In the genomic region with DNA sequence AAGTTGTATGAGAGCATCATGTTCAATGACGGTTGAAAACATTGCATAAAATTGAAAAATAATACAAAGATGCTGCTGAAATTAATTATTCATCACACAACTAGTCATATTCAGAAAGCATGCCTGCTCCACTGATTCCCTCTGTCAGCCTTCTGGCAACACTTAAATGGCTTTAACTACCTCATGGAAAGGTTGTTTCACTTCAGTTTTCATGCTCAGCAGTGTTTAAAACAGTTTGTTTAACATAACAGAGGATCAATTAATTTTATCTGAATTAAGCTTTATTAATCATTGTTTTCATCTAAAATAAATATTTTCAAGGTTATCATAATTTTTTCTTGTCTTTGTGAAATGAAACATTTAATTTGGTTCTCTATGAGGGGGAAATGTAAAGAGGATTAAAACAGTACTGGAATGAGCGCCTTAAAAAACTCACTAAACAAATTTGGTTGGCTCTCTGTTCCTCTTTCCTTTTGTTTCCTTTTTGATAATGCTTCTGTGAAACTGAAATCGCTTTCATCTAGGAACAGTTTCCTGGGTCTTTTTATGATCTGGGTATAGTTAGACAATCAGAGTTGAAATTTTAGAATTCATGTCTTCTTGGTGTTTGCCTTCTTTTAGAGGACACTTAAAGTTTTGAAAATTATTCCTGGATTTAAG, we compare ENCODE assay signal across 15 cellular contexts.
DNase-seq lines count a peak whose midpoint lies in the region; ATAC-seq, FAIRE-seq and TF ChIP-seq lines count a peak whose summit lies in the region.
"Had no signal": no experiment of that assay in that cellular context is flagged by ENCODE, and none has a peak within 500 bp of the region (broad histone marks: within the 10 kb centered on the region; RNA-seq: fewer than 3 reads in every experiment).

No MANE protein-coding gene starts in this region.

- no peaks in the 10 kb centered on the region for H3K36me3 ChIP-seq in right lobe of liver
- H3K36me3 ChIP-seq: cardiac muscle cell had no signal

- no peak for TF ChIP-seq CTCF in coronary artery (IDR thresholded peaks at IDR 0.05)
- no peak for TF ChIP-seq CTCF in right lobe of liver (IDR thresholded peaks at IDR 0.05)

- H3K4me3 ChIP-seq in coronary artery = no peak overlapping the region
- H3K4me3 ChIP-seq in right lobe of liver = no peak overlapping the region
- H3K4me3 ChIP-seq: cardiac muscle cell had no signal

- H3K36me3 Mint-ChIP-seq in activated T-helper 2 cell treated with anti-CD3 and anti-CD28 coated beads, Interferon-gamma antibody, Interleukin-2, Interleukin-4, amounts not matched to agents 10 μg/mL and 5 μg/mL and 100 μg/mL, durations not matched to agents 14 hours and 24 hours and 36 hours (ENCODE audit: low read depth) = no peaks in the 10 kb centered on the region
- H3K36me3 Mint-ChIP-seq: CD4-positive, alpha-beta memory T cell; immature natural killer cell; natural killer cell had no signal

- H3K9me3 Mint-ChIP-seq in activated T-helper 2 cell treated with anti-CD3 and anti-CD28 coated beads, Interferon-gamma antibody, Interleukin-2, Interleukin-4, amounts not matched to agents 10 μg/mL and 5 μg/mL and 100 μg/mL, durations not matched to agents 14 hours and 24 hours and 36 hours = no peaks in the 10 kb centered on the region
- H3K9me3 Mint-ChIP-seq: activated T-helper 17 cell treated with anti-CD3 and anti-CD28 coated beads, Interleukin-2, amount 50 U/mL, for 72 hours; natural killer cell had no signal

- no peaks in the 10 kb centered on the region for H3K4me1 Mint-ChIP-seq in activated T-helper 2 cell treated with anti-CD3 and anti-CD28 coated beads, Interferon-gamma antibody, Interleukin-2, Interleukin-4, amounts not matched to agents 10 μg/mL and 5 μg/mL and 100 μg/mL, durations not matched to agents 14 hours and 24 hours and 36 hours (ENCODE audit: low read depth)
- H3K4me1 Mint-ChIP-seq: activated T-helper 17 cell treated with anti-CD3 and anti-CD28 coated beads, Interleukin-2, amount 50 U/mL, for 72 hours; immature natural killer cell; natural killer cell had no signal

- no peak overlapping the region for H3K4me3 Mint-ChIP-seq in activated T-helper 2 cell treated with anti-CD3 and anti-CD28 coated beads, Interferon-gamma antibody, Interleukin-2, Interleukin-4, amounts not matched to agents 10 μg/mL and 5 μg/mL and 100 μg/mL, durations not matched to agents 14 hours and 24 hours and 36 hours (ENCODE audit: low read depth)
- H3K4me3 Mint-ChIP-seq: activated T-helper 17 cell treated with anti-CD3 and anti-CD28 coated beads, Interleukin-2, amount 50 U/mL, for 72 hours; CD4-positive, alpha-beta memory T cell; immature natural killer cell; natural killer cell had no signal

- peak; percentile 77 for ATAC-seq in GM21515 (IDR thresholded peaks at IDR 0.05; ENCODE audit: unreplicated experiment)
- ATAC-seq in HG03103 (IDR thresholded peaks at IDR 0.05; ENCODE audit: low read depth, unreplicated experiment) = peak; percentile 70
- no peak for ATAC-seq in right lobe of liver
- ATAC-seq: activated T-helper 17 cell treated with anti-CD3 and anti-CD28 coated beads, Interleukin-2, amount 50 U/mL, for 72 hours; natural killer cell had no signal

- intact Hi-C loops in right lobe of liver (cut with DNase I) = no loop called here
- intact Hi-C loops in activated T-helper 2 cell treated with anti-CD3 and anti-CD28 coated beads, Interferon-gamma antibody, Interleukin-2, Interleukin-4, amounts not matched to agents 10 μg/mL and 5 μg/mL and 100 μg/mL, durations not matched to agents 14 hours and 24 hours and 36 hours (cut with micrococcal nuclease) = no loop called here

- no peaks in the 10 kb centered on the region for H3K9me3 ChIP-seq in right lobe of liver

- peak; percentile 73 for FAIRE-seq in GM18507 (lab: Jason Lieb, UNC)
- FAIRE-seq: small intestine had no signal

- 47% methylated on average over 3 of the region's 3 CpGs for whole genome bisulfite sequencing in right lobe of liver (ENCODE audit: insufficient coverage, low coverage, low lambda C conversion rate, missing lambda C conversion rate)

- no peaks in the 10 kb centered on the region for H3K27me3 ChIP-seq in right lobe of liver
- H3K27me3 ChIP-seq: cardiac muscle cell had no signal

- H3K27me3 Mint-ChIP-seq in activated T-helper 2 cell treated with anti-CD3 and anti-CD28 coated beads, Interferon-gamma antibody, Interleukin-2, Interleukin-4, amounts not matched to agents 10 μg/mL and 5 μg/mL and 100 μg/mL, durations not matched to agents 14 hours and 24 hours and 36 hours (ENCODE audit: low read depth) = no peaks in the 10 kb centered on the region

- H3K4me1 ChIP-seq in right lobe of liver = no peaks in the 10 kb centered on the region

- no peak for TF ChIP-seq POLR2A in right lobe of liver (IDR thresholded peaks at IDR 0.05)

- H3K27ac ChIP-seq in coronary artery = no peak overlapping the region
- H3K27ac ChIP-seq in right lobe of liver = no peak overlapping the region
- H3K27ac ChIP-seq: cardiac muscle cell had no signal

- DNase-seq in GM18507 (ENCODE audit: extremely low spot score, insufficient read length, low read depth) (no peak), OCI-M1 (lab: John Stamatoyannopoulos, UW) (peak; percentile 55), coronary artery (ENCODE audit: low spot score) (no peak), A172 (ENCODE audit: low spot score) (no peak), right lobe of liver (no peak)
- no peak for DNase-seq in activated T-helper 2 cell treated with anti-CD3 and anti-CD28 coated beads, Interferon-gamma antibody, Interleukin-2, Interleukin-4, amounts not matched to agents 10 μg/mL and 5 μg/mL and 100 μg/mL, durations not matched to agents 14 hours and 24 hours and 36 hours (ENCODE audit: low spot score)
- DNase-seq: CD4-positive, alpha-beta memory T cell; immature natural killer cell; natural killer cell; NCI-H1694; small intestine had no signal

- no peak overlapping the region for H3K27ac Mint-ChIP-seq in activated T-helper 2 cell treated with anti-CD3 and anti-CD28 coated beads, Interferon-gamma antibody, Interleukin-2, Interleukin-4, amounts not matched to agents 10 μg/mL and 5 μg/mL and 100 μg/mL, durations not matched to agents 14 hours and 24 hours and 36 hours
- H3K27ac Mint-ChIP-seq: activated T-helper 17 cell treated with anti-CD3 and anti-CD28 coated beads, Interleukin-2, amount 50 U/mL, for 72 hours; CD4-positive, alpha-beta memory T cell; immature natural killer cell; natural killer cell had no signal

Comparison
In these comparisons a context has a peak if more than half of its experiments do, and no peak if none do; other contexts are left out.
1. ATAC-seq: peak in GM21515 (single experiment) and HG03103 (single experiment); none in right lobe of liver (0 of 4).